ENCODE assay signal across 5 cellular contexts in the genomic region with DNA sequence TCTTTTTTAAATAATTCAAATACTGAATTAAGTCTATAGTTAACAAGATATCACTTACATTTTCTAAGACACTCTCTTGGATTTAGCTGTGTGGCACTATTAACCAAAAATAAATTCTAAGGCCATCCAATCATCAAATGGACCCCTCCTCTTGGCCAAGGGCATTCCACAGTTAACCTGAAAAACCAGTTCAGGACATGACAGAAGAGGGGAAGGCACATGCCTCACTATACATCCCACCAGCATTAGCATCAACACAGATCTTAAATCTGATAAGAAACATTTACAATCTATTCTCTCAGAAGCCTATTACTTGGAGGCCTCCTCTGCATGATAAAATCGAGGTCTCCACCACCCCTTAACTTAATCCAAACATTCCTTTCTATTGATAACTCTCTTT.
DNase-seq lines count a peak whose midpoint lies in the region; ATAC-seq and TF ChIP-seq lines count a peak whose summit lies in the region.
"Not testable (repeated sequence)": the region's sequence is repeated elsewhere in the genome, so short reads cannot be mapped to it uniquely, and the experiment has no call there.

No MANE protein-coding gene starts in this region.

- not testable (repeated sequence) for H3K9me3 ChIP-seq in H9 (ENCODE audit: control insufficient read depth, low read depth, low read length); HUES6 (ENCODE audit: control insufficient read depth, insufficient read depth, low read depth, low read length); endodermal cell (ENCODE audit: control insufficient read depth, low read length)

- H3K4me2 ChIP-seq in H9 (ENCODE audit: insufficient read depth, insufficient read length, low read length) = not testable (repeated sequence)

- peaks cover 28% of the 10 kb centered on the region for H3K36me3 ChIP-seq in HUES6 (ENCODE audit: control insufficient read depth, insufficient read depth, low read length)
- not testable (repeated sequence) for H3K36me3 ChIP-seq in endodermal cell (ENCODE audit: control insufficient read depth, insufficient read depth, low read length)

- H4K5ac ChIP-seq in H9 (ENCODE audit: insufficient read length, low read depth, low read length) = not testable (repeated sequence)

- TF ChIP-seq CTCF in H9 (conservative IDR thresholded peaks at IDR 0.05); WTC11 (IDR thresholded peaks at IDR 0.05); endodermal cell (conservative IDR thresholded peaks at IDR 0.05); mesothelial cell of epicardium (IDR thresholded peaks at IDR 0.05; ENCODE audit: unreplicated experiment): not testable (repeated sequence)

- H3K36me3 Mint-ChIP-seq in H9 (ENCODE audit: insufficient read depth in 1 of 3, low read depth in 3 of 3) (peaks cover 37% of the 10 kb centered on the region in 3 experiments), WTC11 (peaks cover 37% of the 10 kb centered on the region), endodermal cell (ENCODE audit: low read depth) (peaks cover 21% of the 10 kb centered on the region)
- not testable (repeated sequence) for H3K36me3 Mint-ChIP-seq in mesothelial cell of epicardium

- H3K27me3 ChIP-seq in H9 (ENCODE audit: insufficient read depth, low read length); HUES6 (ENCODE audit: control insufficient read depth, insufficient read depth, low read length); endodermal cell (ENCODE audit: control insufficient read depth, insufficient read depth, low read length, poor library complexity, severe bottlenecking): not testable (repeated sequence)

- not testable (repeated sequence) for H4K20me1 ChIP-seq in H9 (ENCODE audit: control insufficient read depth, insufficient read depth, insufficient read length)

- H3K18ac ChIP-seq in H9 (ENCODE audit: insufficient read length, low read depth, low read length) = not testable (repeated sequence)

- H3K14ac ChIP-seq in H9 (ENCODE audit: insufficient read depth, low read length) = not testable (repeated sequence)

- POLR2A ChIA-PET in WTC11 (lab: Charles Lee) = not testable (repeated sequence)

- H3K4me3 Mint-ChIP-seq in H9 = peak overlapping the region in 1 of 2 experiments; percentile 62; a peak in 1 of 5 replicates
- H3K4me3 Mint-ChIP-seq in WTC11, endodermal cell, mesothelial cell of epicardium: not testable (repeated sequence)

- H3K79me1 ChIP-seq in H9 (ENCODE audit: insufficient read depth, low read depth, low read length, poor library complexity, severe bottlenecking) = not testable (repeated sequence)

- not testable (repeated sequence) for H3K27me3 Mint-ChIP-seq in H9 (ENCODE audit: low read depth); WTC11 (ENCODE audit: low read depth); endodermal cell (ENCODE audit: insufficient read depth)
- peaks cover 34% of the 10 kb centered on the region for H3K27me3 Mint-ChIP-seq in mesothelial cell of epicardium (ENCODE audit: low read depth)

- H3K4me3 ChIP-seq in HUES6 (ENCODE audit: low read depth, low read length) = 0 out of 2 replicates have a peak overlapping the region, but pooled peaks have one; percentile 49
- H3K4me3 ChIP-seq in endodermal cell (ENCODE audit: low read length) = not testable (repeated sequence)

- not testable (repeated sequence) for H2BK20ac ChIP-seq in H9 (ENCODE audit: low read depth, low read length, poor library complexity, severe bottlenecking)

- not testable (repeated sequence) for H3K79me2 ChIP-seq in H9 (ENCODE audit: insufficient read depth, low read length)

- not testable (repeated sequence) for H2BK12ac ChIP-seq in H9 (ENCODE audit: insufficient read length, low read depth, low read length)

- not testable (repeated sequence) for H3T11ph ChIP-seq in H9 (ENCODE audit: low read length)

- H3K9me3 Mint-ChIP-seq in H9 = peaks cover 3 to 35% of the 10 kb centered on the region in 2 experiments
- H3K9me3 Mint-ChIP-seq in WTC11, endodermal cell, mesothelial cell of epicardium: not testable (repeated sequence)

- not testable (repeated sequence) for H2BK5ac ChIP-seq in H9 (ENCODE audit: insufficient read length, low read length)

- WGBS in H9 (ENCODE audit: extremely low coverage, insufficient read length, low lambda C conversion rate) = no CpG with 5 or more reads among the region's 1 CpG
- 50% methylated on average over 1 of the region's 1 CpG; no CpG with 5 or more reads in 1 of the 2 experiments for whole genome bisulfite sequencing in endodermal cell (ENCODE audit: insufficient coverage in 1 of 2, insufficient read length in 1 of 2), 2 experiments

- H3K4me1 ChIP-seq in H9 (ENCODE audit: insufficient read depth, low read length); endodermal cell (ENCODE audit: control insufficient read depth, insufficient read depth, low read length): not testable (repeated sequence)
- peaks cover 14% of the 10 kb centered on the region for H3K4me1 ChIP-seq in HUES6 (ENCODE audit: control insufficient read depth, insufficient read depth, low read length)

- not testable (repeated sequence) for H3K56ac ChIP-seq in H9 (ENCODE audit: insufficient read length, low read depth, low read length)

- H2AFZ ChIP-seq in H9 (ENCODE audit: low read length) = not testable (repeated sequence)

- DNase-seq in H9; WTC11 (ENCODE audit: low spot score); endodermal cell; mesothelial cell of epicardium (ENCODE audit: low spot score in 2 of 2, unreplicated experiment in 2 of 2): not testable (repeated sequence)

- H4K91ac ChIP-seq in H9 (ENCODE audit: insufficient read length, low read depth, low read length) = not testable (repeated sequence)

- not testable (repeated sequence) for H4K8ac ChIP-seq in H9 (replicated peaks; ENCODE audit: insufficient read length, low read depth, low read length)

- not testable (repeated sequence) for H3K27ac ChIP-seq in H9 (ENCODE audit: insufficient read length, low read depth, low read length); endodermal cell (ENCODE audit: low read depth, low read length)
- peak overlapping the region; percentile 93 for H3K27ac ChIP-seq in HUES6 (ENCODE audit: low read depth, low read length)

- H3K27ac Mint-ChIP-seq in H9 (peak overlapping the region; percentile 75 to 89 (median 80)), WTC11 (peak overlapping the region; percentile 86), endodermal cell (peak overlapping the region; percentile 48), mesothelial cell of epicardium (peak overlapping the region; percentile 68)

- H3K4ac ChIP-seq in H9 (ENCODE audit: low read depth, low read length) = not testable (repeated sequence)

- peak; percentile 69 for ATAC-seq in WTC11

- CTCF ChIA-PET in WTC11 (lab: Charles Lee) = not testable (repeated sequence)

- peaks cover 45 to 64% of the 10 kb centered on the region in 2 experiments for H3K4me1 Mint-ChIP-seq in H9
- H3K4me1 Mint-ChIP-seq in WTC11 = peaks cover 34% of the 10 kb centered on the region
- peaks cover 46% of the 10 kb centered on the region for H3K4me1 Mint-ChIP-seq in endodermal cell
- H3K4me1 Mint-ChIP-seq in mesothelial cell of epicardium = peaks cover 49% of the 10 kb centered on the region

- H3K23me2 ChIP-seq in H9 (ENCODE audit: insufficient read length, low read depth, low read length, poor library complexity, severe bottlenecking) = not testable (repeated sequence)

- not testable (repeated sequence) for H2BK15ac ChIP-seq in H9 (ENCODE audit: low read depth, low read length)

- not testable (repeated sequence) for H2AK5ac ChIP-seq in H9 (ENCODE audit: insufficient read length, low read length)

- not testable (repeated sequence) for H2BK120ac ChIP-seq in H9 (ENCODE audit: low read depth, low read length, poor library complexity, severe bottlenecking)

- not testable (repeated sequence) for H3K9ac ChIP-seq in H9 (ENCODE audit: extremely low read depth, insufficient read length, low read length); endodermal cell (ENCODE audit: extremely low read depth, low read length, poor library complexity, severe bottlenecking)
- H3K9ac ChIP-seq in HUES6 (ENCODE audit: low read length) = peak overlapping the region; percentile 73

- not testable (repeated sequence) for H3K23ac ChIP-seq in H9 (ENCODE audit: insufficient read length, low read depth, low read length)
